ENCODE assay signal across 32 cellular contexts in the genomic region with DNA sequence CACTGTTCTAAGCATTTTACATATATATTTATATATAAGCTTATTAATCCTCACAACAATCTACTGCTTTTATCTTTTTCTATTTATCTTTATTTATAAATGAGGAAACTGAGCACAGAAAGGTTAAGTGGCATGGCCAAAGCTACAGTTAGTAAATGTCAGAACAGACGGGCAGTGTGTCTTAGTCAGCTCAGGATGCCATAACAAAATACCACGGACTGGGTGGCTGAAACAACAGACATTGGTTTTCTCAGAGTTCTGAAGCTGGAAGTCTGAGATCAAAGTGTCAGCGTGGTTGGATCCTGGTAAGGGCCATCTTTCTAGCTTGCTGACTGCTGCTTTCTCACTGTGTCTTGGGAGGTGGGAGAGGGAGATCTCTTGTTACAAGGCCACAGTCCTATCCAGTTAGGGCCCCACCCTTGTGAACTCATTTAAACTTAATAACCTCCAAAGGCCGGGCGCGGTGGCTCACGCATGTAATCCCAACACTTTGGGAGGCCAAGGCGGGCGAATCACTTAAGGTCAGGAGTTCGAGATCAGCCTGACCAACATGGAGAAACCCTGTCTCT. TPM values are rescaled to one million over a fixed set of nuclear protein-coding genes. Genes with fewer than 3 reads are reported as not detected.
"Had no signal": no experiment of that assay in that cellular context is flagged by ENCODE, and none has a peak within 500 bp of the region (broad histone marks: within the 10 kb centered on the region; RNA-seq: fewer than 3 reads in every experiment).

No MANE protein-coding gene starts in this region.

- ATAC-seq: activated CD4-positive, alpha-beta T cell treated with anti-CD3 and anti-CD28 coated beads for 36 hours; activated CD4-positive, CD25-positive, alpha-beta regulatory T cell treated with anti-CD3 and anti-CD28 coated beads, Interleukin-2, amount 50 U/mL, for 24 hours; activated CD8-positive, alpha-beta memory T cell treated with anti-CD3 and anti-CD28 coated beads, Interleukin-2, amount 10 ng/mL, durations not matched to agents 7 days and 5 days; body of pancreas; Panc1 had no signal

- H3K9me3 ChIP-seq: ascending aorta, body of pancreas, breast epithelium, SJCRH30 had no signal

- H3K27me3 ChIP-seq: ascending aorta, breast epithelium, SJCRH30 had no signal

- H3K4me3 ChIP-seq: ascending aorta, body of pancreas, breast epithelium, SJCRH30, SK-N-MC had no signal

- H3K4me1 ChIP-seq: breast epithelium, SJCRH30 had no signal

- H3K27ac ChIP-seq: ascending aorta, body of pancreas, breast epithelium, SJCRH30, SK-N-MC had no signal

- DNase-seq: activated CD4-positive, alpha-beta T cell treated with anti-CD3 and anti-CD28 coated beads for 36 hours; activated CD4-positive, alpha-beta T cell treated with anti-CD3 and anti-CD28 coated beads, Interleukin-2, amount 10 ng/mL, durations not matched to agents 7 days and 5 days; activated CD4-positive, alpha-beta T cell treated with anti-CD3 and anti-CD28 coated beads, Interleukin-2, amount 50 U/mL, for 48 hours; activated CD8-positive, alpha-beta memory T cell treated with anti-CD3 and anti-CD28 coated beads for 24 hours; activated CD8-positive, alpha-beta memory T cell treated with anti-CD3 and anti-CD28 coated beads, Interleukin-2, amount 10 ng/mL, durations not matched to agents 7 days and 5 days; activated CD8-positive, alpha-beta memory T cell treated with anti-CD3 and anti-CD28 coated beads, Interleukin-2, amount 50 U/mL, for 48 hours; activated gamma-delta T cell; activated naive CD4-positive, alpha-beta T cell treated with Interleukin-2 at 50 U/mL for 16 hours; activated naive CD8-positive, alpha-beta T cell treated with anti-CD3 and anti-CD28 coated beads, Interleukin-2, amount 10 ng/mL, durations not matched to agents 7 days and 5 days; activated T-cell treated with anti-CD3 and anti-CD28 coated beads, Interleukin-2, amount 50 U/mL, for 48 hours; amygdala; body of pancreas; cerebellar nuclear complex; NCI-H1048; NCI-H1105 treated with DMSO at 0.1 percent for 48 hours; NCI-H1436; NCI-H1694 treated with DMSO at 0.1 percent for 48 hours; NCI-H2029; NCI-H345; NCI-H524 treated with DMSO at 0.1 percent for 48 hours; SHP77; SJCRH30; T1000 had no signal

- H3K36me3 ChIP-seq: ascending aorta, breast epithelium, SJCRH30 had no signal

RNA-seq across cellular contexts. Expression of a gene that starts 19.8 kb away (rescaled TPM):
- total RNA-seq: activated CD4-positive, alpha-beta T cell treated with anti-CD3 and anti-CD28 coated beads, Interleukin-2, amount 10 ng/mL, durations not matched to agents 7 days and 5 days; activated CD8-positive, alpha-beta memory T cell treated with anti-CD3 and anti-CD28 coated beads, Interleukin-2, amount 10 ng/mL, durations not matched to agents 7 days and 5 days; activated naive CD8-positive, alpha-beta T cell treated with anti-CD3 and anti-CD28 coated beads, Interleukin-2, amount 10 ng/mL, durations not matched to agents 7 days and 5 days; ascending aorta; body of pancreas; cardiac septum; MCF 10A; SJCRH30; T-helper 1 cell treated with Interleukin-12 subunit alpha and Interleukin-12 subunit beta and Interleukin-4 antibody, amounts not matched to agents 30 ng/mL and 1 ng/mL, for 36 hours; T-helper 2 cell treated with Interferon-gamma antibody and Interleukin-4, amounts not matched to agents 100 ng/mL and 5 ng/mL, for 36 hours had no signal
